ENCODE assay signal across 8 cellular contexts in the genomic region with DNA sequence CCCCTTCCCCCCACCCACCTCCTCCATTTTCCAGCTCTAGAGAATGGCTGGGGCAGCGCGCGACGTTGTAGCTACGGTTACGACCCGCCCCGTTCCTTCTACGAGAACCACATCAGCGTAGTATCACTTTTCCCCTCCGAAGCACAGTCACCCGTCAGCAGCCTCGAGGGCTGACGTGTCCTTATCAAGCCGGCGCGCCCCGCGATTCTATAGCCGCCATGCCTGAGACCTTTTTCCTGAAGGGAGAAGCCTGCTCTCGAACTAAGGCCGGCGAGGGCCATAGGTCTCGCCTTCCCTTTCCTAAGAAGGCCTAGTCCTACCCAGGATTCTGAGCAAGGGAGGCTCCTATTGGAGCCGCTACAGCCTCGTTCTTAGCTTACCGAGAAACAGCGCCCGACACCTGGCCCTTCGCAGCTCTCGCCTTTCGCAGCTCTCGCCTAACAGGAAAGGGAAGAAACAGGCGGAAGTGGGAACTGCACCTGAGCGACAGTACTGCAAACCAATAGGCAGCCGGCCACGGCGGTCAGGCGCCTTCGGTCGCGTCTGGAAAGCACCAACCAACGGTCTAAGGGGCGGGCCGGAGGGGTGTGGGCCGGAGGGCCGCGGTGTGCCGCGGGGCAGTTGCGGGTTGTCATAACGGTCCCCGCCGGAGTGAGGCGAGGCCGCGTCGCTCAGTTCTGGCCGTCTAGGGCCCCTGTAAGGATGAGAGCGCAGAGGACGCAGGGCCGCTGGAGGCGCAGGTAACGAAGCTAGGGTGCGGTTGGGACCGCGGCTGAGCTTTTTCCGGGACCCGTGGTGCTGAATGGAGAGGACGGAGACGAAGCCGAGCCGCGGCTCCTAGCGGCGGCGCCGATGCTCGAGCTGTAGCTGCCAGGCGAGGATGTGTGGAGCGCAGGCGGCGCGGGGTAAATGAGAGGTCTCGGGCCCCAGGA. TPM values are rescaled to one million over a fixed set of nuclear protein-coding genes. Genes with fewer than 3 reads are reported as not detected.
A peak's percentile ranks its signal among the peaks of the same experiment; 100 is the strongest.
DNase-seq lines count a peak whose midpoint lies in the region; ATAC-seq and TF ChIP-seq lines count a peak whose summit lies in the region.

A gene (plus strand): TSS at position 618 of the 932 bp plus-strand sequence. CDS start 470 bp downstream, outside the sequence.
A gene (minus strand): TSS at position 445 of the 932 bp plus-strand sequence. CDS start 1,522 bp downstream, outside the sequence.

- peaks cover 46% of the 10 kb centered on the region for H3K4me1 Mint-ChIP-seq in activated naive CD4-positive, alpha-beta T cell treated with anti-CD3 and anti-CD28 coated beads, Interleukin-2, amount 50 U/mL, for 24 hours

- H3K9me3 Mint-ChIP-seq in activated naive CD4-positive, alpha-beta T cell treated with anti-CD3 and anti-CD28 coated beads, Interleukin-2, amount 50 U/mL, for 24 hours, result no peaks in the 10 kb centered on the region

- H3K27me3 ChIP-seq in SK-N-SH (ENCODE audit: insufficient read depth), result no peaks in the 10 kb centered on the region
- H3K27me3 ChIP-seq in testis, result no peaks in the 10 kb centered on the region

- intact Hi-C loops in testis (cut with DNase I; ENCODE audit: low total_unique reads), result no loop called here

- H3K79me2 ChIP-seq in SK-N-SH (ENCODE audit: insufficient read depth), result peaks cover 78% of the 10 kb centered on the region

- peak within 1 kb of the TSS; percentile 95 for H3K9ac ChIP-seq in SK-N-SH

- ATAC-seq in HG02588 (IDR thresholded peaks at IDR 0.05; ENCODE audit: unreplicated experiment) (peak; percentile 90), omental fat pad (ENCODE audit: low FRiP score) (peak; percentile 100)

- peak within 1 kb of the TSS; percentile 98 for H3K4me3 Mint-ChIP-seq in activated naive CD4-positive, alpha-beta T cell treated with anti-CD3 and anti-CD28 coated beads, Interleukin-2, amount 50 U/mL, for 24 hours

- peak within 1 kb of the TSS; percentile 87 for H3K4me2 ChIP-seq in SK-N-SH

- H3K9me3 ChIP-seq in SK-N-SH, result no peaks in the 10 kb centered on the region
- H3K9me3 ChIP-seq in testis, result no peaks in the 10 kb centered on the region

- H3K36me3 Mint-ChIP-seq in activated naive CD4-positive, alpha-beta T cell treated with anti-CD3 and anti-CD28 coated beads, Interleukin-2, amount 50 U/mL, for 24 hours, result peaks cover 15% of the 10 kb centered on the region

- peaks cover 30% of the 10 kb centered on the region for H3F3A ChIP-seq in SK-N-SH (replicated peaks; ENCODE audit: insufficient read depth)

- no peak for TF ChIP-seq RAD21 in SK-N-SH (IDR thresholded peaks at IDR 0.05; ENCODE audit: low read length)

- no peak for TF ChIP-seq EP300 in SK-N-SH (IDR thresholded peaks at IDR 0.05; ENCODE audit: borderline replicate concordance in 1 of 2, low read depth in 1 of 2, low read length in 1 of 2)

- CTCF ChIA-PET in SK-N-SH (lab: Yijun Ruan, JAX), result interaction anchor here (0.6 to 6.1 kb wide), 10 partner anchors 12 to 483 kb away, joined by 3 to 39 read pairs (median 4); a partner anchor contains a TSS

- POLR2A ChIA-PET in SK-N-SH (lab: Yijun Ruan, JAX), result interaction anchor here (0.8 to 2.8 kb wide), 12 partner anchors 10 to 242 kb away, joined by 3 to 17 read pairs (median 6); a partner anchor contains a TSS

- H3K36me3 ChIP-seq in SK-N-SH (replicated peaks in 1 of 2; ENCODE audit: control insufficient read depth in 1 of 2, insufficient read depth in 2 of 2, low read length in 1 of 2) (peaks cover 30 to 39% of the 10 kb centered on the region in 2 experiments), testis (ENCODE audit: low read depth, missing control alignments) (no peaks in the 10 kb centered on the region)

- H3K27ac Mint-ChIP-seq in activated naive CD4-positive, alpha-beta T cell treated with anti-CD3 and anti-CD28 coated beads, Interleukin-2, amount 50 U/mL, for 24 hours, result peak within 1 kb of the TSS; percentile 98

- H3K27me3 Mint-ChIP-seq in activated naive CD4-positive, alpha-beta T cell treated with anti-CD3 and anti-CD28 coated beads, Interleukin-2, amount 50 U/mL, for 24 hours, result no peaks in the 10 kb centered on the region

- no peaks in the 10 kb centered on the region for H3K9me2 ChIP-seq in SK-N-SH

- peak within 1 kb of the TSS; percentile 88 for H2AFZ ChIP-seq in SK-N-SH (ENCODE audit: low read depth)

- peak; percentile 24 for TF ChIP-seq CTCF in GM10266 (IDR thresholded peaks at IDR 0.05; ENCODE audit: control insufficient read depth, insufficient read depth, low read depth, missing control alignments)
- peak; percentile 45 for TF ChIP-seq CTCF in SK-N-SH (IDR thresholded peaks at IDR 0.05)
- no peak for TF ChIP-seq CTCF in omental fat pad (IDR thresholded peaks at IDR 0.05)
- peak in 2 of 3 experiments; percentile 19 to 42 for TF ChIP-seq CTCF in testis (IDR thresholded peaks at IDR 0.05)

- peaks cover 22 to 29% of the 10 kb centered on the region in 2 experiments for H3K4me1 ChIP-seq in SK-N-SH (ENCODE audit: control insufficient read depth in 1 of 2, insufficient read depth in 2 of 2, low read depth in 1 of 2, low read length in 1 of 2)
- peaks cover 25% of the 10 kb centered on the region for H3K4me1 ChIP-seq in testis

- peak; percentile 71 for TF ChIP-seq POLR2A in testis (IDR thresholded peaks at IDR 0.05)

- peaks cover 39% of the 10 kb centered on the region for H4K20me1 ChIP-seq in SK-N-SH (ENCODE audit: insufficient read depth)

- under 1% methylated on average over 48 of the region's 85 CpGs for WGBS in SK-N-SH (ENCODE audit: low lambda C conversion rate)
- 0% methylated on average over 55 to 85 of the region's 85 CpGs for WGBS in testis, 2 donors

- H3K27ac ChIP-seq in SK-N-SH (ENCODE audit: low read depth in 2 of 2, low read length in 1 of 2), result peak within 1 kb of the TSS; percentile 97 to 98
- H3K27ac ChIP-seq in testis, result peak within 1 kb of the TSS; percentile 71 to 94

- H3K4me3 ChIP-seq in SK-N-SH (ENCODE audit: low read depth in 2 of 2, low read length in 1 of 2) (peak within 1 kb of the TSS; percentile 92 to 96), testis (peak within 1 kb of the TSS; percentile 92 to 93)

- DNase-seq in GM10266 (ENCODE audit: extremely low spot score) (peak; percentile 97), NCI-H1048 (lab: John Stamatoyannopoulos, UW) (peak; percentile 94), SK-N-SH (peak; percentile 99), glomerular endothelial cell (ENCODE audit: extremely low read depth, low read depth, low spot score) (peak; percentile 90), omental fat pad (ENCODE audit: low spot score) (peak; percentile 82), testis (peak; percentile 98)

TF ChIP-seq in SK-N-SH, 30 proteins besides CTCF, POLR2A, EP300 and RAD21 (continues in another document):
- TF ChIP-seq, protein P1, sequence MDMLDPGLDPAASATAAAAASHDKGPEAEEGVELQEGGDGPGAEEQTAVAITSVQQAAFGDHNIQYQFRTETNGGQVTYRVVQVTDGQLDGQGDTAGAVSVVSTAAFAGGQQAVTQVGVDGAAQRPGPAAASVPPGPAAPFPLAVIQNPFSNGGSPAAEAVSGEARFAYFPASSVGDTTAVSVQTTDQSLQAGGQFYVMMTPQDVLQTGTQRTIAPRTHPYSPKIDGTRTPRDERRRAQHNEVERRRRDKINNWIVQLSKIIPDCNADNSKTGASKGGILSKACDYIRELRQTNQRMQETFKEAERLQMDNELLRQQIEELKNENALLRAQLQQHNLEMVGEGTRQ (IDR thresholded peaks at IDR 0.05; ENCODE audit: borderline replicate concordance, low read depth, low read length), result peak; percentile 43; the same call in 1 of the 2 replicates
- peak; percentile 98 for TF ChIP-seq POLR2AphosphoS5 (IDR thresholded peaks at IDR 0.05; ENCODE audit: low read depth, low read length)
- TF ChIP-seq GABPA (IDR thresholded peaks at IDR 0.05; ENCODE audit: low read depth), result peak; percentile 84
- TF ChIP-seq GATA2 (CRISPR knock-in tag; IDR thresholded peaks at IDR 0.05), result no peak
- peak; percentile 7 for TF ChIP-seq CHD2 (IDR thresholded peaks at IDR 0.05; ENCODE audit: low read length, partially characterized antibody)
- TF ChIP-seq, protein P2, sequence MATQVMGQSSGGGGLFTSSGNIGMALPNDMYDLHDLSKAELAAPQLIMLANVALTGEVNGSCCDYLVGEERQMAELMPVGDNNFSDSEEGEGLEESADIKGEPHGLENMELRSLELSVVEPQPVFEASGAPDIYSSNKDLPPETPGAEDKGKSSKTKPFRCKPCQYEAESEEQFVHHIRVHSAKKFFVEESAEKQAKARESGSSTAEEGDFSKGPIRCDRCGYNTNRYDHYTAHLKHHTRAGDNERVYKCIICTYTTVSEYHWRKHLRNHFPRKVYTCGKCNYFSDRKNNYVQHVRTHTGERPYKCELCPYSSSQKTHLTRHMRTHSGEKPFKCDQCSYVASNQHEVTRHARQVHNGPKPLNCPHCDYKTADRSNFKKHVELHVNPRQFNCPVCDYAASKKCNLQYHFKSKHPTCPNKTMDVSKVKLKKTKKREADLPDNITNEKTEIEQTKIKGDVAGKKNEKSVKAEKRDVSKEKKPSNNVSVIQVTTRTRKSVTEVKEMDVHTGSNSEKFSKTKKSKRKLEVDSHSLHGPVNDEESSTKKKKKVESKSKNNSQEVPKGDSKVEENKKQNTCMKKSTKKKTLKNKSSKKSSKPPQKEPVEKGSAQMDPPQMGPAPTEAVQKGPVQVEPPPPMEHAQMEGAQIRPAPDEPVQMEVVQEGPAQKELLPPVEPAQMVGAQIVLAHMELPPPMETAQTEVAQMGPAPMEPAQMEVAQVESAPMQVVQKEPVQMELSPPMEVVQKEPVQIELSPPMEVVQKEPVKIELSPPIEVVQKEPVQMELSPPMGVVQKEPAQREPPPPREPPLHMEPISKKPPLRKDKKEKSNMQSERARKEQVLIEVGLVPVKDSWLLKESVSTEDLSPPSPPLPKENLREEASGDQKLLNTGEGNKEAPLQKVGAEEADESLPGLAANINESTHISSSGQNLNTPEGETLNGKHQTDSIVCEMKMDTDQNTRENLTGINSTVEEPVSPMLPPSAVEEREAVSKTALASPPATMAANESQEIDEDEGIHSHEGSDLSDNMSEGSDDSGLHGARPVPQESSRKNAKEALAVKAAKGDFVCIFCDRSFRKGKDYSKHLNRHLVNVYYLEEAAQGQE (IDR thresholded peaks at IDR 0.05; ENCODE audit: low read depth, low read length), result peak; percentile 61
- TF ChIP-seq FOSL2 (IDR thresholded peaks at IDR 0.05; ENCODE audit: borderline replicate concordance, low read depth), result no peak; the same call in 1 of the 2 replicates

RNA-seq across cellular contexts. Expression of the first gene that starts in this region (rescaled TPM):
- 20.6 and 22.0 TPM in 2 replicates for polyA plus RNA-seq in SK-N-SH (2012; rRNA removed)
- 24.4 and 24.8 TPM in 2 replicates for polyA plus RNA-seq in SK-N-SH (2012; cell fraction: cytosol; rRNA removed)
- polyA plus RNA-seq in SK-N-SH (2012; cell fraction: nucleus; rRNA removed), result 9.3 and 9.7 TPM in 2 replicates
- 69.7 and 71.0 TPM in 2 replicates for total RNA-seq in glomerular endothelial cell
- 10 to 100 TPM; 32.3 to 70.6 (median 36.5) TPM for total RNA-seq in omental fat pad
- 10 to 100 TPM; 88.8 to 89.1 TPM for total RNA-seq in testis
- polyA plus RNA-seq in testis (ENCODE audit: insufficient read depth, low read depth, low replicate concordance), result 58.3 TPM

RNA-seq across cellular contexts. Expression of the second gene that starts in this region (rescaled TPM):
- polyA plus RNA-seq in SK-N-SH (2012; rRNA removed), result 260 and 337 TPM in 2 replicates
- 446 and 755 TPM in 2 replicates for polyA plus RNA-seq in SK-N-SH (2012; cell fraction: cytosol; rRNA removed)
- polyA plus RNA-seq in SK-N-SH (2012; cell fraction: nucleus; rRNA removed), result 59.1 and 73.7 TPM in 2 replicates
- 203 and 224 TPM in 2 replicates for total RNA-seq in glomerular endothelial cell
- total RNA-seq in omental fat pad, result 100 to 1,000 TPM; 150 to 280 (median 234) TPM
- 100 to 1,000 TPM; 102 to 114 TPM for total RNA-seq in testis
- 193 TPM for polyA plus RNA-seq in testis (ENCODE audit: insufficient read depth, low read depth, low replicate concordance)

Comparison
In these comparisons a context has a peak if more than half of its experiments do, and no peak if none do; other contexts are left out.
1. Peak in every context shown above with its lines: DNase-seq, ATAC-seq, H3K4me3 ChIP-seq and H3K27ac ChIP-seq.
2. CTCF ChIP-seq: peak in GM10266 (single experiment), SK-N-SH (single experiment) and testis (2 of 3); none in omental fat pad (0 of 3).